In the genomic region with DNA sequence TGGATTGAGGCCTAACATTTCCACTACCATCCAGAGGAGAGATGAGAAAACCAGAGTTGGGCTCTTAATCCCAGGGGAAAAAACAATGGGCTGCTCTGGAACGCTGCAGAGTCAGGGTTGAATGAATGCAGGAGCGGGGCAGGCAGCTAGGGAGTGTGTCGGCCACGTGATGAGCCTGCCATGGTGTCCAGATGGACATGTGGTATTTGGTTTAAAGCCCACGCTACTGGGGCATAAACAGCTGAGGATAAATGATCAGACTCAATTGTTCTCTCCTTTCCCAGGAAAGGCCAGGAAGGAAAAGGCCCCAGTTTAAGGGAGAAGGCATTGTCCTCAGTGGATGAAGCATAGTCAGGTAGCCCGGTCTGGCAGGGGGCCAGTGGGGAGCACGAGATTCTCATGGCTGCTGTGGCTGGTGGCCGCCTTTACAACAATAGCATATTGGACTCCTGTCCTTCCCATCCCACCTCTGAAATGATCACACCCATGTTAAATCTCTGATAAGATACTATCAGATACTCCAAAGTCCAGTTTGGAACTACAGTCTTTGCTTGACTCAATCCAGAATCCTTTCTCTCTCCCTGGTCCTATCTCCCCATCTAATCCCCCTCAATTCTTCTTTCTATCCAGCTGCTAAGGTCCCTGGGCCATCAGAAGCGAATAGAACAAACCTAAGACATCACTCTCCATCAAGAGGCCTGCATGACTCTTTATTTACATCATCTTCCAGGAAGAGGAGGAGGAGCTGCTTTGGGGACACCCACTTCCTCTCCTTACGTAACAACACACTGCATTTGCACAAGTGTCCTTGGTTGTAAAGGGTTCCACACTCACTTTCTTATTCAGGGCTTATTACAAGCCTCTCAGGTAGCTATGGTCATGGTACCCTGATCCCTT, we compare ENCODE assay signal across 7 cellular contexts. TPM values are rescaled to one million over a fixed set of nuclear protein-coding genes. Genes with fewer than 3 reads are reported as not detected.
A peak's percentile ranks its signal among the peaks of the same experiment; 100 is the strongest.
DNase-seq lines count a peak whose midpoint lies in the region; ATAC-seq, FAIRE-seq and TF ChIP-seq lines count a peak whose summit lies in the region.

No MANE protein-coding gene starts in this region.

- TF ChIP-seq CTCF in OCI-LY3 (IDR thresholded peaks at IDR 0.05; ENCODE audit: low read depth, low read length) (no peak), endothelial cell of umbilical vein (IDR thresholded peaks at IDR 0.05; ENCODE audit: extremely low read depth in 1 of 2, insufficient read depth in 1 of 2, low read depth in 1 of 2, low read length in 2 of 2) (no peak)

- H3K9me3 ChIP-seq in GM23248 (ENCODE audit: low read depth) (no peaks in the 10 kb centered on the region), OCI-LY3 (ENCODE audit: insufficient read depth, low read length) (no peaks in the 10 kb centered on the region), endothelial cell of umbilical vein (replicated peaks; ENCODE audit: control insufficient read depth, insufficient read depth, low read length) (no peaks in the 10 kb centered on the region)

- H3K27ac ChIP-seq in GM23248 (no peak overlapping the region), OCI-LY3 (ENCODE audit: low read length) (no peak overlapping the region), endothelial cell of umbilical vein (ENCODE audit: insufficient read depth, low read depth, low read length) (peak overlapping the region; percentile 48)

- dilution Hi-C loops in endothelial cell of umbilical vein (cut with MboI; ENCODE audit: extremely low pct_ligation_motif_present, low sequenced_read_pairs), result no loop called here

- peaks cover 31% of the 10 kb centered on the region for H3F3A ChIP-seq in GM23248 (ENCODE audit: insufficient read depth)

- peak; percentile 81 for FAIRE-seq in endothelial cell of umbilical vein (lab: Jason Lieb, UNC)

- no peak overlapping the region for H3K4me2 ChIP-seq in GM23248 (ENCODE audit: unreplicated experiment)
- H3K4me2 ChIP-seq in OCI-LY3 (ENCODE audit: low read length), result no peak overlapping the region
- H3K4me2 ChIP-seq in endothelial cell of umbilical vein (ENCODE audit: insufficient read depth, low read length), result no peak overlapping the region

- in situ Hi-C loops in GM23248 (cut with MboI), result no loop called here

- ATAC-seq in GM21526 (IDR thresholded peaks at IDR 0.05; ENCODE audit: low FRiP score, unreplicated experiment) (no peak), GM21619 (IDR thresholded peaks at IDR 0.05; ENCODE audit: unreplicated experiment) (no peak), HG03342 (IDR thresholded peaks at IDR 0.05; ENCODE audit: unreplicated experiment) (no peak)

- POLR2A ChIA-PET in endothelial cell of umbilical vein (lab: Charles Lee), result interaction anchor here (0.9 kb wide), 1 partner anchor 8 kb away, joined by 3 read pairs; no protein-coding TSS in a partner anchor

- H4K20me1 ChIP-seq in GM23248 (ENCODE audit: insufficient read depth), result no peaks in the 10 kb centered on the region
- H4K20me1 ChIP-seq in OCI-LY3 (ENCODE audit: insufficient read depth, low read length), result no peaks in the 10 kb centered on the region
- no peaks in the 10 kb centered on the region for H4K20me1 ChIP-seq in endothelial cell of umbilical vein (replicated peaks; ENCODE audit: control insufficient read depth, extremely low read depth, insufficient read depth, low read length)

- H3K36me3 ChIP-seq in GM23248 (ENCODE audit: low read depth) (no peaks in the 10 kb centered on the region), OCI-LY3 (replicated peaks; ENCODE audit: low read depth, low read length) (no peaks in the 10 kb centered on the region), endothelial cell of umbilical vein (ENCODE audit: control insufficient read depth in 2 of 2, extremely low read depth in 1 of 2, insufficient read depth in 2 of 2, low read length in 2 of 2) (no peaks in the 10 kb centered on the region)

- 34 to 35% methylated on average over 10 of the region's 10 CpGs for WGBS in GM23248 (ENCODE audit: low coverage in 1 of 2, low lambda C conversion rate in 2 of 2, missing lambda C conversion rate in 2 of 2), 2 experiments

- H3K9ac ChIP-seq in GM23248 (no peak overlapping the region), OCI-LY3 (ENCODE audit: low read length) (no peak overlapping the region), endothelial cell of umbilical vein (replicated peaks; ENCODE audit: extremely low read depth, insufficient read depth, low read length) (no peak overlapping the region)

- H2AFZ ChIP-seq in GM23248 (no peak overlapping the region), OCI-LY3 (ENCODE audit: low read depth, low read length) (0 out of 2 replicates have a peak overlapping the region, but pooled peaks have one; percentile 8), endothelial cell of umbilical vein (ENCODE audit: low read depth, low read length) (no peak overlapping the region)

- CTCF ChIA-PET in endothelial cell of umbilical vein (lab: Charles Lee), result interaction anchor here (0.7 to 3.5 kb wide), 5 partner anchors 9 to 61 kb away, joined by 3 to 42 read pairs (median 4); no protein-coding TSS in a partner anchor

- no peaks in the 10 kb centered on the region for H3K79me2 ChIP-seq in GM23248 (ENCODE audit: insufficient read depth)
- no peaks in the 10 kb centered on the region for H3K79me2 ChIP-seq in OCI-LY3 (ENCODE audit: low read length)
- no peaks in the 10 kb centered on the region for H3K79me2 ChIP-seq in endothelial cell of umbilical vein (ENCODE audit: control insufficient read depth, insufficient read depth, low read length)

- TF ChIP-seq POLR2A in endothelial cell of umbilical vein (IDR thresholded peaks at IDR 0.05; ENCODE audit: low read depth, low read length), result peak; percentile 33

- H3K9me1 ChIP-seq in endothelial cell of umbilical vein (replicated peaks; ENCODE audit: control insufficient read depth, extremely low read depth, insufficient read depth, low read length), result no peaks in the 10 kb centered on the region

- no peaks in the 10 kb centered on the region for H3K9me2 ChIP-seq in GM23248 (ENCODE audit: insufficient read depth)

- TSS peak; percentile 61 for BruUV-seq in endothelial cell of umbilical vein (replicated peaks; lab: Mats Ljungman, UMichigan)

- H3K27me3 ChIP-seq in GM23248 (replicated peaks; ENCODE audit: insufficient read depth) (no peaks in the 10 kb centered on the region), OCI-LY3 (ENCODE audit: low read depth, low read length) (no peaks in the 10 kb centered on the region), endothelial cell of umbilical vein (ENCODE audit: control insufficient read depth in 2 of 2, insufficient read depth in 2 of 2, low read length in 2 of 2) (no peaks in the 10 kb centered on the region)

- peak; percentile 47 for DNase-seq in GM23248
- peak; percentile 94 for DNase-seq in endothelial cell of umbilical vein (ENCODE audit: low read depth, low spot score)
- peak; percentile 36 for DNase-seq in renal cortical epithelial cell (ENCODE audit: low read depth)

- H3K4me1 ChIP-seq in GM23248 (ENCODE audit: insufficient read depth) (peaks cover 26% of the 10 kb centered on the region), OCI-LY3 (ENCODE audit: low read length) (peaks cover 19% of the 10 kb centered on the region), endothelial cell of umbilical vein (ENCODE audit: control insufficient read depth, extremely low read depth, insufficient read depth, low read length) (peaks cover 20% of the 10 kb centered on the region)

- intact Hi-C loops in endothelial cell of umbilical vein (cut with micrococcal nuclease), result loop anchor here (1.0 to 5.0 kb wide), 2 partner anchors 27 to 222 kb away; a partner anchor contains a TSS

- H3K4me3 ChIP-seq in GM23248, result no peak overlapping the region
- H3K4me3 ChIP-seq in OCI-LY3 (ENCODE audit: low read length), result no peak overlapping the region
- no peak overlapping the region for H3K4me3 ChIP-seq in endothelial cell of umbilical vein (replicated peaks in 1 of 3; ENCODE audit: insufficient read depth in 1 of 3, low read depth in 1 of 3, low read length in 3 of 3)

TF ChIP-seq in endothelial cell of umbilical vein, 7 proteins besides CTCF, POLR2A, EP300 and RAD21:
- TF ChIP-seq EZH2 (IDR thresholded peaks at IDR 0.05; ENCODE audit: borderline replicate concordance, low read depth, low read length, severe bottlenecking) (no peak), GATA2 (IDR thresholded peaks at IDR 0.05; ENCODE audit: insufficient read depth, insufficient read length, low read depth, low read length) (peak; percentile 16), POLR2AphosphoS5 (IDR thresholded peaks at IDR 0.05; ENCODE audit: insufficient read depth, low read depth, low read length) (peak; percentile 27), JUN (IDR thresholded peaks at IDR 0.05; ENCODE audit: borderline replicate concordance, insufficient read depth, insufficient read length, low read depth) (peak; percentile 20), MYC (IDR thresholded peaks at IDR 0.05; ENCODE audit: low read depth, low read length) (no peak), FOS (IDR thresholded peaks at IDR 0.05; ENCODE audit: borderline replicate concordance, insufficient read depth, low read length) (no peak)
- TF ChIP-seq, protein P1, sequence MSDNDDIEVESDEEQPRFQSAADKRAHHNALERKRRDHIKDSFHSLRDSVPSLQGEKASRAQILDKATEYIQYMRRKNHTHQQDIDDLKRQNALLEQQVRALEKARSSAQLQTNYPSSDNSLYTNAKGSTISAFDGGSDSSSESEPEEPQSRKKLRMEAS (IDR thresholded peaks at IDR 0.05; ENCODE audit: insufficient read depth, insufficient read length), result peak; percentile 95

RNA-seq across cellular contexts. Expression of a gene that starts 20.4 kb away (rescaled TPM):
- total RNA-seq in GM23248 (2014; rRNA removed; shearing (Covaris generic)), result not detected in 2 replicates
- polyA plus RNA-seq in GM23248 (2016; fragmentation: Nextera tagmentation; extraction: Ambion mirVana), result not detected in 2 replicates
- total RNA-seq in endothelial cell of umbilical vein, result 0.29 TPM in 1 of 2 replicates, not detected in the other
- polyA plus RNA-seq in endothelial cell of umbilical vein, result 0.10 and 0.17 TPM in 2 replicates
- 0.14 and 0.17 TPM in 2 replicates for polyA plus RNA-seq in endothelial cell of umbilical vein (2011; cell fraction: cytosol; rRNA removed)
- polyA plus RNA-seq in endothelial cell of umbilical vein (2011; cell fraction: nucleus; rRNA removed), result 0.36 and 0.66 TPM in 2 replicates
- polyA plus RNA-seq in endothelial cell of umbilical vein (2012), result not detected in 2 replicates
- polyA minus RNA-seq in endothelial cell of umbilical vein, result 0.41 TPM in 1 of 2 replicates, not detected in the other
- not detected for polyA minus RNA-seq in endothelial cell of umbilical vein (2011; cell fraction: cytosol; rRNA and poly(A)+ RNA removed)
- polyA minus RNA-seq in endothelial cell of umbilical vein (2011; cell fraction: nucleus; rRNA and poly(A)+ RNA removed), result not detected in 2 replicates
- total RNA-seq in renal cortical epithelial cell, result 0.45 TPM in 1 of 2 replicates, not detected in the other

Comparison
In these comparisons a context has a peak if more than half of its experiments do, and no peak if none do; other contexts are left out.
1. DNase-seq: peak in every context shown above with its lines; median percentile 94 in endothelial cell of umbilical vein; 47 in GM23248; 36 in renal cortical epithelial cell.